8 cellular contexts compared by ENCODE assay signal in genomic region chr21:45478115-45478801, GRCh38.
DNase-seq lines count a peak whose midpoint lies in the region; ATAC-seq, FAIRE-seq and TF ChIP-seq lines count a peak whose summit lies in the region.

No MANE protein-coding gene starts in this region.

- H3K27ac Mint-ChIP-seq in activated B cell treated with CpG ODN at 0.5 μM for 24 hours, result peak overlapping the region; percentile 85

- TF ChIP-seq CTCF in activated B cell treated with CpG ODN at 0.5 μM for 24 hours (IDR thresholded peaks at IDR 0.05) (no peak), cardiac fibroblast (IDR thresholded peaks at IDR 0.05; ENCODE audit: low read depth, low read length) (peak; percentile 88), kidney (IDR thresholded peaks at IDR 0.05; ENCODE audit: borderline replicate concordance, extremely low read depth, insufficient read depth) (peak; percentile 62)

- CTCF ChIA-PET in activated B cell treated with CpG ODN at 0.5 μM for 24 hours (lab: Charles Lee), result interaction anchor here (0.6 to 2.4 kb wide), 4 partner anchors 17 to 342 kb away, joined by 3 to 12 read pairs (median 4); no protein-coding TSS in a partner anchor

- peak overlapping the region in 1 of 2 donors; percentile 26 for H3K4me3 ChIP-seq in cardiac fibroblast (replicated peaks in 1 of 2; ENCODE audit: low read depth in 2 of 2, low read length in 2 of 2)
- no peak overlapping the region for H3K4me3 ChIP-seq in kidney (ENCODE audit: low read length in 2 of 2)

- H3K4me1 Mint-ChIP-seq in activated B cell treated with CpG ODN at 0.5 μM for 24 hours, result peaks cover 40% of the 10 kb centered on the region

- peak overlapping the region; percentile 73 for H3K4me3 Mint-ChIP-seq in activated B cell treated with CpG ODN at 0.5 μM for 24 hours

- no peaks in the 10 kb centered on the region for H3K9me3 ChIP-seq in kidney (ENCODE audit: control insufficient read depth in 1 of 2, low read length in 2 of 2)

- no peak for FAIRE-seq in kidney (lab: Jason Lieb, UNC)

- H3K9ac ChIP-seq in kidney (ENCODE audit: low read length in 2 of 2), result no peak overlapping the region

- H3K36me3 ChIP-seq in kidney (ENCODE audit: control insufficient read depth in 1 of 2, insufficient read depth in 2 of 2, low read length in 2 of 2), result peaks cover 24 to 47% of the 10 kb centered on the region in 2 donors

- H3K4me1 ChIP-seq in kidney (ENCODE audit: control insufficient read depth in 1 of 2, insufficient read depth in 1 of 2, low read depth in 1 of 2, low read length in 2 of 2), result peaks cover 0 to 6% of the 10 kb centered on the region in 2 donors

- intact Hi-C loops in activated B cell treated with CpG ODN at 0.5 μM for 24 hours (cut with micrococcal nuclease) (loop anchor here (1.0 to 5.0 kb wide), 6 partner anchors 64 to 445 kb away; partner anchors contain the start of gene SLC19A1), kidney (cut with DNase I) (no loop called here)

- POLR2A ChIA-PET in activated B cell treated with CpG ODN at 0.5 μM for 24 hours (lab: Charles Lee), result interaction anchor here (0.5 to 0.6 kb wide), 2 partner anchors 73 to 1804 kb away, joined by 3 to 7 read pairs; no protein-coding TSS in a partner anchor

- H3K27me3 Mint-ChIP-seq in activated B cell treated with CpG ODN at 0.5 μM for 24 hours, result no peaks in the 10 kb centered on the region

- no peaks in the 10 kb centered on the region for H3K36me3 Mint-ChIP-seq in activated B cell treated with CpG ODN at 0.5 μM for 24 hours (ENCODE audit: low read depth)

- H3K27ac ChIP-seq in kidney (ENCODE audit: low read depth in 2 of 2, low read length in 2 of 2), result peak overlapping the region; percentile 15 to 34

- DNase-seq in GM03348 (ENCODE audit: low spot score), result peak; percentile 91
- peak; percentile 62 for DNase-seq in NCI-H1694 (lab: John Stamatoyannopoulos, UW)
- peak; percentile 64 for DNase-seq in activated B cell treated with CpG ODN at 0.5 μM for 24 hours
- peak; percentile 74 to 78 for DNase-seq in cardiac fibroblast (ENCODE audit: low read depth in 2 of 2)
- no peak for DNase-seq in kidney
- DNase-seq in stimulated activated CD4-positive, alpha-beta T cell treated with anti-CD3 and anti-CD28 coated beads, Interleukin-15, amount 100 ng/mL, for 48 hours (ENCODE audit: low read depth in 2 of 2), result peak; percentile 62 to 74
- DNase-seq in NCI-H187 treated with DMSO at 0.1 percent for 48 hours (lab: John Stamatoyannopoulos, UW), result no peak
- DNase-seq in cerebellar nuclear complex (lab: John Stamatoyannopoulos, UW), result no peak

- peak; percentile 87 for ATAC-seq in activated B cell treated with CpG ODN at 0.5 μM for 24 hours (ENCODE audit: low read depth)

- no peaks in the 10 kb centered on the region for H3K9me3 Mint-ChIP-seq in activated B cell treated with CpG ODN at 0.5 μM for 24 hours

Comparison
In these comparisons a context has a peak if more than half of its experiments do, and no peak if none do; other contexts are left out.
1. DNase-seq: peak in GM03348 (single experiment), NCI-H1694 (single experiment), activated B cell treated with CpG ODN at 0.5 μM for 24 hours (single experiment), cardiac fibroblast (2 of 2) and stimulated activated CD4-positive, alpha-beta T cell treated with anti-CD3 and anti-CD28 coated beads, Interleukin-15, amount 100 ng/mL, for 48 hours (2 of 2); none in kidney (single experiment), NCI-H187 treated with DMSO at 0.1 percent for 48 hours (single experiment) and cerebellar nuclear complex (0 of 2).